Comparison of ENCODE assay signal across 14 cellular contexts in genomic region chr15:78104119-78104479, GRCh38. TPM values are rescaled to one million over a fixed set of nuclear protein-coding genes. Genes with fewer than 3 reads are reported as not detected.
A peak's percentile ranks its signal among the peaks of the same experiment; 100 is the strongest.
DNase-seq lines count a peak whose midpoint lies in the region; ATAC-seq lines count a peak whose summit lies in the region.
"Had no signal": no experiment of that assay in that cellular context is flagged by ENCODE, and none has a peak within 500 bp of the region (broad histone marks: within the 10 kb centered on the region; RNA-seq: fewer than 3 reads in every experiment).

No MANE protein-coding gene starts in this region.

- peak overlapping the region; percentile 88 for H3K27ac Mint-ChIP-seq in activated T-cell treated with anti-CD3 and anti-CD28 coated beads, Interleukin-2, amount 50 U/mL, for 24 hours
- peak overlapping the region; percentile 83 for H3K27ac Mint-ChIP-seq in activated naive CD8-positive, alpha-beta T cell treated with anti-CD3 and anti-CD28 coated beads for 36 hours
- peak overlapping the region; percentile 83 for H3K27ac Mint-ChIP-seq in stimulated activated naive CD8-positive, alpha-beta T cell treated with anti-CD3 and anti-CD28 coated beads, Interleukin-15, Interleukin-2, amounts not matched to agents 100 ng/mL and 50 ng/mL, for 24 hours

- no peak for DNase-seq in activated T-cell treated with anti-CD3 and anti-CD28 coated beads, Interleukin-2, amount 50 U/mL, for 24 hours
- DNase-seq in activated T-cell treated with anti-CD3 and anti-CD28 coated beads for 4 hours = no peak
- DNase-seq in activated naive CD8-positive, alpha-beta T cell treated with anti-CD3 and anti-CD28 coated beads for 36 hours = no peak
- no peak for DNase-seq in sciatic nerve (ENCODE audit: low spot score)
- no peak for DNase-seq in NCI-H187 (lab: John Stamatoyannopoulos, UW)
- DNase-seq: amygdala, foreskin keratinocyte, kidney glomerular epithelial cell, naive B cell, NCI-H146 had no signal

- H3K4me1 Mint-ChIP-seq in activated T-cell treated with anti-CD3 and anti-CD28 coated beads, Interleukin-2, amount 50 U/mL, for 24 hours (ENCODE audit: low read depth) = peaks cover 48% of the 10 kb centered on the region
- H3K4me1 Mint-ChIP-seq in activated naive CD8-positive, alpha-beta T cell treated with anti-CD3 and anti-CD28 coated beads for 36 hours = peaks cover 45% of the 10 kb centered on the region
- peaks cover 44% of the 10 kb centered on the region for H3K4me1 Mint-ChIP-seq in stimulated activated naive CD8-positive, alpha-beta T cell treated with anti-CD3 and anti-CD28 coated beads, Interleukin-15, Interleukin-2, amounts not matched to agents 100 ng/mL and 50 ng/mL, for 24 hours (ENCODE audit: low read depth)

- ATAC-seq in HG03066 (IDR thresholded peaks at IDR 0.05; ENCODE audit: low read depth, unreplicated experiment) (peak; percentile 12), HG02981 (IDR thresholded peaks at IDR 0.05; ENCODE audit: unreplicated experiment) (no peak), sciatic nerve (no peak)
- ATAC-seq: foreskin keratinocyte had no signal

- intact Hi-C loops in sciatic nerve (cut with DNase I) = no loop called here

- no peaks in the 10 kb centered on the region for H3K36me3 Mint-ChIP-seq in activated T-cell treated with anti-CD3 and anti-CD28 coated beads, Interleukin-2, amount 50 U/mL, for 24 hours (ENCODE audit: low read depth)
- H3K36me3 Mint-ChIP-seq in activated naive CD8-positive, alpha-beta T cell treated with anti-CD3 and anti-CD28 coated beads for 36 hours = no peaks in the 10 kb centered on the region
- H3K36me3 Mint-ChIP-seq in stimulated activated naive CD8-positive, alpha-beta T cell treated with anti-CD3 and anti-CD28 coated beads, Interleukin-15, Interleukin-2, amounts not matched to agents 100 ng/mL and 50 ng/mL, for 24 hours (ENCODE audit: low read depth) = no peaks in the 10 kb centered on the region
- H3K36me3 Mint-ChIP-seq: naive B cell had no signal

- no peaks in the 10 kb centered on the region for H3K27me3 Mint-ChIP-seq in activated T-cell treated with anti-CD3 and anti-CD28 coated beads, Interleukin-2, amount 50 U/mL, for 24 hours
- H3K27me3 Mint-ChIP-seq in activated naive CD8-positive, alpha-beta T cell treated with anti-CD3 and anti-CD28 coated beads for 36 hours = no peaks in the 10 kb centered on the region
- no peaks in the 10 kb centered on the region for H3K27me3 Mint-ChIP-seq in stimulated activated naive CD8-positive, alpha-beta T cell treated with anti-CD3 and anti-CD28 coated beads, Interleukin-15, Interleukin-2, amounts not matched to agents 100 ng/mL and 50 ng/mL, for 24 hours
- H3K27me3 Mint-ChIP-seq: naive B cell had no signal

- H3K4me3 Mint-ChIP-seq in activated T-cell treated with anti-CD3 and anti-CD28 coated beads, Interleukin-2, amount 50 U/mL, for 24 hours = peak overlapping the region; percentile 15
- H3K4me3 Mint-ChIP-seq in activated naive CD8-positive, alpha-beta T cell treated with anti-CD3 and anti-CD28 coated beads for 36 hours = peak overlapping the region; percentile 43
- H3K4me3 Mint-ChIP-seq in stimulated activated naive CD8-positive, alpha-beta T cell treated with anti-CD3 and anti-CD28 coated beads, Interleukin-15, Interleukin-2, amounts not matched to agents 100 ng/mL and 50 ng/mL, for 24 hours = peak overlapping the region; percentile 24
- H3K4me3 Mint-ChIP-seq: naive B cell had no signal

- H3K9me3 Mint-ChIP-seq in activated T-cell treated with anti-CD3 and anti-CD28 coated beads, Interleukin-2, amount 50 U/mL, for 24 hours = no peaks in the 10 kb centered on the region
- no peaks in the 10 kb centered on the region for H3K9me3 Mint-ChIP-seq in activated naive CD8-positive, alpha-beta T cell treated with anti-CD3 and anti-CD28 coated beads for 36 hours
- no peaks in the 10 kb centered on the region for H3K9me3 Mint-ChIP-seq in stimulated activated naive CD8-positive, alpha-beta T cell treated with anti-CD3 and anti-CD28 coated beads, Interleukin-15, Interleukin-2, amounts not matched to agents 100 ng/mL and 50 ng/mL, for 24 hours
- H3K9me3 Mint-ChIP-seq: naive B cell had no signal

RNA-seq across cellular contexts. Expression of gene SH2D7, which starts 11.7 kb away (rescaled TPM):
- not detected for total RNA-seq in activated naive CD8-positive, alpha-beta T cell treated with anti-CD3 and anti-CD28 coated beads for 36 hours
- total RNA-seq in sciatic nerve = not detected
- total RNA-seq: foreskin keratinocyte, urinary bladder had no signal

RNA-seq across cellular contexts. Expression of gene TBC1D2B, which starts 26.6 kb away (rescaled TPM):
- total RNA-seq in activated naive CD8-positive, alpha-beta T cell treated with anti-CD3 and anti-CD28 coated beads for 36 hours = 10 to 100 TPM; 39.4 to 44.1 TPM
- total RNA-seq in sciatic nerve = 103 TPM

RNA-seq across cellular contexts. Expression of gene CIB2, which starts 27.1 kb away (rescaled TPM):
- total RNA-seq in activated naive CD8-positive, alpha-beta T cell treated with anti-CD3 and anti-CD28 coated beads for 36 hours = 1 to 10 TPM; 1.8 to 1.9 TPM
- total RNA-seq in sciatic nerve = 5.4 TPM

RNA-seq across cellular contexts. Expression of gene IDH3A, which starts 45.1 kb away (rescaled TPM):
- 100 to 1,000 TPM; 149 to 150 TPM for total RNA-seq in activated naive CD8-positive, alpha-beta T cell treated with anti-CD3 and anti-CD28 coated beads for 36 hours
- total RNA-seq in sciatic nerve = 66.9 TPM
